11 cellular contexts compared by ENCODE assay signal in the genomic region with DNA sequence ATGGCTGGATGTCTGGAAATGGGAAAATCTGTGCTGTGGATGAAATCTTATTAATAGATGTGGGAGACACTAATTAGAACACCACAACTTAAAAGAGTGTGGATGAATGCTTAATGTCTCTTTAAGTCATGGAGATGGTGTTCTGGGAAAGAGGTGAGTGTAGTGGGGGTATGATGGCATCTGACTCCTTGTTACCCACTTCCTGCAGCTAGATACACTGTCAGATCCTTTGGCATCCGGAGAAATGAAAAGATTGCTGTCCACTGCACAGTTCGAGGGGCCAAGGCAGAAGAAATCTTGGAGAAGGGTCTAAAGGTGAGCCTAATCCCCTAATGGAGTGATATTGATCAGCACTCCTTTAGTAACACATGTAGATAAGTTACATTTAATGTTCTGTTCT. TPM values are rescaled to one million over a fixed set of nuclear protein-coding genes. Genes with fewer than 3 reads are reported as not detected.
DNase-seq lines count a peak whose midpoint lies in the region; ATAC-seq, FAIRE-seq and TF ChIP-seq lines count a peak whose summit lies in the region.
"Had no signal": no experiment of that assay in that cellular context is flagged by ENCODE, and none has a peak within 500 bp of the region (broad histone marks: within the 10 kb centered on the region; RNA-seq: fewer than 3 reads in every experiment).

No MANE protein-coding gene starts in this region.

- no peak for TF ChIP-seq RAD21 in HCT116 (IDR thresholded peaks at IDR 0.05; ENCODE audit: low read depth)

- H3K4me1 Mint-ChIP-seq in activated naive CD8-positive, alpha-beta T cell (ENCODE audit: low read depth) = peaks cover 55% of the 10 kb centered on the region

- peak overlapping the region; percentile 97 for H3K27ac Mint-ChIP-seq in activated naive CD8-positive, alpha-beta T cell

- H3K27ac ChIP-seq in A673 (ENCODE audit: low read depth, low read length, poor library complexity, severe bottlenecking) (no peak overlapping the region), HCT116 (ENCODE audit: low read depth, low read length) (peak overlapping the region; percentile 87; the same call in 1 of the 2 replicates), keratinocyte (ENCODE audit: control insufficient read depth, insufficient read depth, low read length) (peak overlapping the region; percentile 16), small intestine (ENCODE audit: low read depth in 1 of 2, low read length in 1 of 2) (no peak overlapping the region)

- H4K20me1 ChIP-seq in HCT116 (ENCODE audit: insufficient read depth) (peaks cover 50% of the 10 kb centered on the region), keratinocyte (ENCODE audit: control insufficient read depth, extremely low read depth, insufficient read depth, low read length) (peaks cover 47% of the 10 kb centered on the region)

- 49 to 61% (median 57%) methylated on average over 2 of the region's 2 CpGs for WGBS in small intestine, 3 donors

- H3K27me3 ChIP-seq in A673 (replicated peaks; ENCODE audit: insufficient read depth, low read depth, low read length, poor library complexity) (no peaks in the 10 kb centered on the region), HCT116 (ENCODE audit: insufficient read depth, low read length) (no peaks in the 10 kb centered on the region), keratinocyte (ENCODE audit: control insufficient read depth, extremely low read depth, insufficient read depth, low read length) (no peaks in the 10 kb centered on the region), small intestine (ENCODE audit: control insufficient read depth in 2 of 2, insufficient read depth in 2 of 2, low read length in 2 of 2) (no peaks in the 10 kb centered on the region)

- no TSS peak for BruUV-seq in A673 (replicated peaks; lab: Mats Ljungman, UMichigan)
- BruUV-seq in HCT116 (replicated peaks; lab: Mats Ljungman, UMichigan) = no TSS peak

- no peak for FAIRE-seq in keratinocyte (lab: Jason Lieb, UNC)
- no peak for FAIRE-seq in small intestine (lab: Jason Lieb, UNC)

- H3K27me3 Mint-ChIP-seq in activated naive CD8-positive, alpha-beta T cell = no peaks in the 10 kb centered on the region

- H3K9me1 ChIP-seq in keratinocyte (ENCODE audit: control insufficient read depth, extremely low read depth, insufficient read depth, low read length) = peaks cover 5% of the 10 kb centered on the region

- CTCF ChIA-PET in A673 (lab: Charles Lee) = no interaction called here
- CTCF ChIA-PET in HCT116 (lab: Charles Lee) = no interaction called here

- H3K4me3 ChIP-seq in A673 (ENCODE audit: low read depth, low read length, poor library complexity, severe bottlenecking) (peak overlapping the region; percentile 92), HCT116 (replicated peaks in 1 of 2; ENCODE audit: low read depth in 1 of 2, low read length in 2 of 2) (peak overlapping the region in 1 of 2 experiments; percentile 87; a peak in 1 of 4 replicates), keratinocyte (ENCODE audit: control insufficient read depth in 2 of 3, extremely low read depth in 1 of 3, insufficient read depth in 2 of 3, low read depth in 1 of 3, low read length in 3 of 3) (peak overlapping the region; percentile 85 to 99 (median 97)), small intestine (ENCODE audit: low read depth in 1 of 2, low read length in 2 of 2) (no peak overlapping the region)

- ATAC-seq in HCT116 = no peak
- ATAC-seq in GM21576 (IDR thresholded peaks at IDR 0.05; ENCODE audit: unreplicated experiment) = no peak
- ATAC-seq: esophagus mucosa had no signal

- H3K4me2 ChIP-seq in HCT116 (ENCODE audit: low read length) (peak overlapping the region; percentile 85), keratinocyte (ENCODE audit: control insufficient read depth, extremely low read depth, insufficient read depth, low read depth, low read length) (peak overlapping the region; percentile 79)

- H3K9ac ChIP-seq in HCT116 (ENCODE audit: low read length) = peak overlapping the region; percentile 97
- H3K9ac ChIP-seq in keratinocyte (ENCODE audit: control insufficient read depth, extremely low read depth, insufficient read depth, low read length) = peak overlapping the region; percentile 100

- H3K79me2 ChIP-seq in HCT116 (ENCODE audit: insufficient read depth, low read length) (peaks cover 71% of the 10 kb centered on the region), keratinocyte (ENCODE audit: control insufficient read depth, insufficient read depth, low read length) (peaks cover 70% of the 10 kb centered on the region)

- H3K9me3 ChIP-seq in A673 (ENCODE audit: low read depth, low read length, poor library complexity, severe bottlenecking) (no peaks in the 10 kb centered on the region), HCT116 (ENCODE audit: control insufficient read depth in 1 of 2, insufficient read depth in 1 of 2, low read depth in 1 of 2, low read length in 2 of 2) (no peaks in the 10 kb centered on the region), keratinocyte (ENCODE audit: control insufficient read depth, low read depth, low read length) (no peaks in the 10 kb centered on the region), small intestine (ENCODE audit: control insufficient read depth, low read depth) (no peaks in the 10 kb centered on the region)

- TF ChIP-seq POLR2A in HCT116 (IDR thresholded peaks at IDR 0.05; ENCODE audit: borderline replicate concordance, extremely low read depth, insufficient read depth, insufficient read length) = no peak

- H3K9me2 ChIP-seq in HCT116 (ENCODE audit: insufficient read depth) = no peaks in the 10 kb centered on the region

- dilution Hi-C loops in keratinocyte (cut with MboI; ENCODE audit: extremely low pct_ligation_motif_present, low sequenced_read_pairs) = no loop called here

- no peak for TF ChIP-seq CTCF in A673 (conservative IDR thresholded peaks at IDR 0.05; ENCODE audit: low read depth, low read length)
- TF ChIP-seq CTCF in HCT116 (IDR thresholded peaks at IDR 0.05 in 2 of 3, conservative IDR thresholded peaks at IDR 0.05 in 1 of 3; ENCODE audit: borderline replicate concordance in 1 of 3, insufficient read depth in 1 of 3, low read depth in 2 of 3, low read length in 2 of 3) = no peak
- no peak for TF ChIP-seq CTCF in keratinocyte (optimal IDR thresholded peaks at IDR 0.05 in 1 of 3, IDR thresholded peaks at IDR 0.05 in 1 of 3, conservative IDR thresholded peaks at IDR 0.05 in 1 of 3; ENCODE audit: extremely low read depth in 1 of 3, insufficient read depth in 2 of 3, low read length in 3 of 3)

- H3K9me3 Mint-ChIP-seq in activated naive CD8-positive, alpha-beta T cell (ENCODE audit: low read depth) = no peaks in the 10 kb centered on the region

- H3K36me3 ChIP-seq in A673 (ENCODE audit: insufficient read depth, low read length, poor library complexity, severe bottlenecking) = peaks cover 61% of the 10 kb centered on the region
- peaks cover 60 to 69% of the 10 kb centered on the region in 2 experiments for H3K36me3 ChIP-seq in HCT116 (ENCODE audit: control insufficient read depth in 1 of 2, insufficient read depth in 2 of 2, low read length in 2 of 2)
- peaks cover 34 to 52% of the 10 kb centered on the region in 2 experiments for H3K36me3 ChIP-seq in keratinocyte (ENCODE audit: control insufficient read depth in 2 of 2, extremely low read depth in 1 of 2, insufficient read depth in 2 of 2, low read length in 2 of 2)
- peaks cover 4 to 23% of the 10 kb centered on the region in 2 donors for H3K36me3 ChIP-seq in small intestine (ENCODE audit: control insufficient read depth in 2 of 2, insufficient read depth in 2 of 2, low read length in 2 of 2)

- H3K4me3 Mint-ChIP-seq in activated naive CD8-positive, alpha-beta T cell = peak overlapping the region; percentile 97

- POLR2A ChIA-PET in A673 (lab: Charles Lee; ENCODE audit: low non-redundant PET) (no interaction called here), HCT116 (lab: Charles Lee) (no interaction called here)

- RAD21 ChIA-PET in HCT116 (lab: Charles Lee; ENCODE audit: low non-redundant PET in 1 of 2, low total read pairs in 2 of 2, uncharacterized antibody in 2 of 2, unreplicated experiment in 2 of 2) = no interaction called here

- H2AFZ ChIP-seq in HCT116 (ENCODE audit: low read depth, low read length, poor library complexity, severe bottlenecking) (no peak overlapping the region), keratinocyte (ENCODE audit: control insufficient read depth, low read length) (no peak overlapping the region)

- H3K36me3 Mint-ChIP-seq in activated naive CD8-positive, alpha-beta T cell = peaks cover 28% of the 10 kb centered on the region

- DNase-seq in A673 (ENCODE audit: low spot score) (no peak), HCT116 (ENCODE audit: low read depth, low spot score) (no peak), keratinocyte (ENCODE audit: low read depth, low spot score) (no peak), DMS53 (lab: John Stamatoyannopoulos, UW) (no peak), DMS 273 treated with DMSO at 0.1 percent for 48 hours (lab: John Stamatoyannopoulos, UW) (no peak), small intestine (no peak)
- DNase-seq: activated CD4-positive, alpha-beta T cell treated with anti-CD3 and anti-CD28 coated beads for 48 hours; NCI-H345 had no signal

- intact Hi-C loops in A673 (cut with micrococcal nuclease; ENCODE audit: unreplicated experiment) (no loop called here), HCT116 (cut with micrococcal nuclease) (no loop called here)

- H3K4me1 ChIP-seq in A673 (ENCODE audit: insufficient read depth, low read length, poor library complexity, severe bottlenecking) (peaks cover 30% of the 10 kb centered on the region), HCT116 (ENCODE audit: control insufficient read depth in 1 of 2, insufficient read depth in 2 of 2, low read length in 2 of 2) (peaks cover 4 to 29% of the 10 kb centered on the region in 2 experiments; a peak in 3 of 4 replicates), keratinocyte (ENCODE audit: control insufficient read depth, extremely low read depth, insufficient read depth, low read length) (peaks cover 35% of the 10 kb centered on the region), small intestine (ENCODE audit: control insufficient read depth in 2 of 2, insufficient read depth in 1 of 2, low read depth in 1 of 2, low read length in 1 of 2) (peaks cover 2 to 10% of the 10 kb centered on the region in 2 donors)

RNA-seq across cellular contexts. Expression of gene RPL11, which starts 2.0 kb away (rescaled TPM):
- total RNA-seq in A673 (2021) (1,180 and 1,206 TPM in 2 replicates), HCT116 (2021; ENCODE audit: unreplicated experiment) (1,262 TPM)
- 2,336 and 2,697 TPM in 2 replicates for polyA plus RNA-seq in HCT116 (2012)
- polyA plus RNA-seq in keratinocyte (1,640 to 2,447 TPM (median 1,913 TPM) in 3 replicates), small intestine (1,000 to 10,000 TPM; 1,603 to 3,027 (median 2,739) TPM)
- 990 TPM for polyA plus RNA-seq in keratinocyte (2011; ENCODE audit: low read depth)
- polyA plus RNA-seq in keratinocyte (2011; cell fraction: cytosol; rRNA removed) = 2,661 and 2,845 TPM in 2 replicates
- 618 and 843 TPM in 2 replicates for polyA plus RNA-seq in keratinocyte (2011; cell fraction: nucleus; rRNA removed)
- polyA plus RNA-seq in keratinocyte (2012; ENCODE audit: low replicate concordance) = 2,405 and 3,359 TPM in 2 replicates
- 477 to 652 TPM (median 620 TPM) in 3 replicates for polyA minus RNA-seq in keratinocyte
- 678 TPM for polyA minus RNA-seq in keratinocyte (2011; cell fraction: cytosol; rRNA and poly(A)+ RNA removed)
- polyA minus RNA-seq in keratinocyte (2011; cell fraction: nucleus; rRNA and poly(A)+ RNA removed) = 138 and 247 TPM in 2 replicates

RNA-seq across cellular contexts. Expression of gene ELOA, which starts 49.7 kb away (rescaled TPM):
- total RNA-seq in A673 (2021) (66.3 and 69.8 TPM in 2 replicates), HCT116 (2021; ENCODE audit: unreplicated experiment) (39.3 TPM)
- polyA plus RNA-seq in HCT116 (2012) = 12.8 and 14.9 TPM in 2 replicates
- polyA plus RNA-seq in keratinocyte (18.0 to 43.9 TPM (median 31.8 TPM) in 3 replicates), small intestine (10 to 100 TPM in 2 of 3 donors, 1 to 10 TPM in 1; 8.4 to 12.4 (median 11.0) TPM)
- 33.1 TPM for polyA plus RNA-seq in keratinocyte (2011; ENCODE audit: low read depth)
- 28.3 and 36.5 TPM in 2 replicates for polyA plus RNA-seq in keratinocyte (2011; cell fraction: cytosol; rRNA removed)
- polyA plus RNA-seq in keratinocyte (2011; cell fraction: nucleus; rRNA removed) = 28.0 and 33.4 TPM in 2 replicates
- 17.5 and 36.3 TPM in 2 replicates for polyA plus RNA-seq in keratinocyte (2012; ENCODE audit: low replicate concordance)
- polyA minus RNA-seq in keratinocyte = 16.7 to 31.0 TPM (median 23.8 TPM) in 3 replicates
- 34.1 TPM for polyA minus RNA-seq in keratinocyte (2011; cell fraction: cytosol; rRNA and poly(A)+ RNA removed)
- 16.0 and 25.8 TPM in 2 replicates for polyA minus RNA-seq in keratinocyte (2011; cell fraction: nucleus; rRNA and poly(A)+ RNA removed)

Comparison
In these comparisons a context has a peak if more than half of its experiments do, and no peak if none do; other contexts are left out.
1. H3K27ac ChIP-seq: peak in HCT116 (single experiment) and keratinocyte (single experiment); none in A673 (single experiment) and small intestine (0 of 2).
2. H3K4me3 ChIP-seq: peak in A673 (single experiment) and keratinocyte (3 of 3); none in small intestine (0 of 2).